1 cellular context compared by ENCODE assay signal in the genomic region with DNA sequence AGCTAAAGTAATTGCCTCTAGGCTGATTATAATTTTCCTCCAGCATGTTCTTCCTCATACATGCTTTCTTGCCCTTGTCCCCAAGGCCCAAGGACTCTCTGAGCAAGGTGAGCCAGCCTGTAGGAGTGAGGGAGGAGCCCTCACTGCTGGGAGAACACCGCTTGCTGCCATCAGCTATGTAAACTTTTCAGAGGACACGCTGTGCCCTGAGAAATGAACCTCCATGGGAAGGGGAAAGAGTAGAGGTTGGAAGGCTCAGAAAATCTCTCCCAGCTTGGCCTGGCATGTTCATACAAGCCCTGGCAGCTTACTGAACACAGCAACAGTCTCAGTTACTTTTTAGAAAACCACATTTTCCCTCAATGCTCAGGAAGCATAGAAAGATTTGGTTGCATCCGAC.
TF ChIP-seq lines count a peak whose summit lies in the region.

No MANE protein-coding gene starts in this region.

TF ChIP-seq in GM23338, 12 proteins besides CTCF, POLR2A, EP300 and RAD21 (continued from another document):
- TF ChIP-seq, protein P1, sequence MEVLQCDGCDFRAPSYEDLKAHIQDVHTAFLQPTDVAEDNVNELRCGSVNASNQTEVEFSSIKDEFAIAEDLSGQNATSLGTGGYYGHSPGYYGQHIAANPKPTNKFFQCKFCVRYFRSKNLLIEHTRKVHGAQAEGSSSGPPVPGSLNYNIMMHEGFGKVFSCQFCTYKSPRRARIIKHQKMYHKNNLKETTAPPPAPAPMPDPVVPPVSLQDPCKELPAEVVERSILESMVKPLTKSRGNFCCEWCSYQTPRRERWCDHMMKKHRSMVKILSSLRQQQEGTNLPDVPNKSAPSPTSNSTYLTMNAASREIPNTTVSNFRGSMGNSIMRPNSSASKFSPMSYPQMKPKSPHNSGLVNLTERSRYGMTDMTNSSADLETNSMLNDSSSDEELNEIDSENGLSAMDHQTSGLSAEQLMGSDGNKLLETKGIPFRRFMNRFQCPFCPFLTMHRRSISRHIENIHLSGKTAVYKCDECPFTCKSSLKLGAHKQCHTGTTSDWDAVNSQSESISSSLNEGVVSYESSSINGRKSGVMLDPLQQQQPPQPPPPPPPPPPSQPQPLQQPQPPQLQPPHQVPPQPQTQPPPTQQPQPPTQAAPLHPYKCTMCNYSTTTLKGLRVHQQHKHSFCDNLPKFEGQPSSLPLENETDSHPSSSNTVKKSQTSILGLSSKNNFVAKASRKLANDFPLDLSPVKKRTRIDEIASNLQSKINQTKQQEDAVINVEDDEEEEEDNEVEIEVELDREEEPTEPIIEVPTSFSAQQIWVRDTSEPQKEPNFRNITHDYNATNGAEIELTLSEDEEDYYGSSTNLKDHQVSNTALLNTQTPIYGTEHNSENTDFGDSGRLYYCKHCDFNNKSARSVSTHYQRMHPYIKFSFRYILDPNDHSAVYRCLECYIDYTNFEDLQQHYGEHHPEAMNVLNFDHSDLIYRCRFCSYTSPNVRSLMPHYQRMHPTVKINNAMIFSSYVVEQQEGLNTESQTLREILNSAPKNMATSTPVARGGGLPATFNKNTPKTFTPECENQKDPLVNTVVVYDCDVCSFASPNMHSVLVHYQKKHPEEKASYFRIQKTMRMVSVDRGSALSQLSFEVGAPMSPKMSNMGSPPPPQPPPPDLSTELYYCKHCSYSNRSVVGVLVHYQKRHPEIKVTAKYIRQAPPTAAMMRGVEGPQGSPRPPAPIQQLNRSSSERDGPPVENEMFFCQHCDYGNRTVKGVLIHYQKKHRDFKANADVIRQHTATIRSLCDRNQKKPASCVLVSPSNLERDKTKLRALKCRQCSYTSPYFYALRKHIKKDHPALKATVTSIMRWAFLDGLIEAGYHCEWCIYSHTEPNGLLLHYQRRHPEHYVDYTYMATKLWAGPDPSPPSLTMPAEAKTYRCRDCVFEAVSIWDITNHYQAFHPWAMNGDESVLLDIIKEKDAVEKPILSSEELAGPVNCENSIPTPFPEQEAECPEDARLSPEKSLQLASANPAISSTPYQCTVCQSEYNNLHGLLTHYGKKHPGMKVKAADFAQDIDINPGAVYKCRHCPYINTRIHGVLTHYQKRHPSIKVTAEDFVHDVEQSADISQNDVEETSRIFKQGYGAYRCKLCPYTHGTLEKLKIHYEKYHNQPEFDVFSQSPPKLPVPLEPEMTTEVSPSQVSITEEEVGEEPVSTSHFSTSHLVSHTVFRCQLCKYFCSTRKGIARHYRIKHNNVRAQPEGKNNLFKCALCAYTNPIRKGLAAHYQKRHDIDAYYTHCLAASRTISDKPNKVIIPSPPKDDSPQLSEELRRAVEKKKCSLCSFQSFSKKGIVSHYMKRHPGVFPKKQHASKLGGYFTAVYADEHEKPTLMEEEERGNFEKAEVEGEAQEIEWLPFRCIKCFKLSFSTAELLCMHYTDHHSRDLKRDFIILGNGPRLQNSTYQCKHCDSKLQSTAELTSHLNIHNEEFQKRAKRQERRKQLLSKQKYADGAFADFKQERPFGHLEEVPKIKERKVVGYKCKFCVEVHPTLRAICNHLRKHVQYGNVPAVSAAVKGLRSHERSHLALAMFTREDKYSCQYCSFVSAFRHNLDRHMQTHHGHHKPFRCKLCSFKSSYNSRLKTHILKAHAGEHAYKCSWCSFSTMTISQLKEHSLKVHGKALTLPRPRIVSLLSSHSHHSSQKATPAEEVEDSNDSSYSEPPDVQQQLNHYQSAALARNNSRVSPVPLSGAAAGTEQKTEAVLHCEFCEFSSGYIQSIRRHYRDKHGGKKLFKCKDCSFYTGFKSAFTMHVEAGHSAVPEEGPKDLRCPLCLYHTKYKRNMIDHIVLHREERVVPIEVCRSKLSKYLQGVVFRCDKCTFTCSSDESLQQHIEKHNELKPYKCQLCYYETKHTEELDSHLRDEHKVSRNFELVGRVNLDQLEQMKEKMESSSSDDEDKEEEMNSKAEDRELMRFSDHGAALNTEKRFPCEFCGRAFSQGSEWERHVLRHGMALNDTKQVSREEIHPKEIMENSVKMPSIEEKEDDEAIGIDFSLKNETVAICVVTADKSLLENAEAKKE (CRISPR knock-in tag; IDR thresholded peaks at IDR 0.05): no peak
- TF ChIP-seq ZNF114 (CRISPR knock-in tag; IDR thresholded peaks at IDR 0.05) (no peak), POLR2AphosphoS5 (IDR thresholded peaks at IDR 0.05; ENCODE audit: low read depth) (no peak), NANOG (IDR thresholded peaks at IDR 0.05; ENCODE audit: borderline replicate concordance) (no peak), STAT1 (IDR thresholded peaks at IDR 0.05; ENCODE audit: unreplicated experiment) (no peak)
